Comparison of ENCODE assay signal across 7 cellular contexts in the genomic region with DNA sequence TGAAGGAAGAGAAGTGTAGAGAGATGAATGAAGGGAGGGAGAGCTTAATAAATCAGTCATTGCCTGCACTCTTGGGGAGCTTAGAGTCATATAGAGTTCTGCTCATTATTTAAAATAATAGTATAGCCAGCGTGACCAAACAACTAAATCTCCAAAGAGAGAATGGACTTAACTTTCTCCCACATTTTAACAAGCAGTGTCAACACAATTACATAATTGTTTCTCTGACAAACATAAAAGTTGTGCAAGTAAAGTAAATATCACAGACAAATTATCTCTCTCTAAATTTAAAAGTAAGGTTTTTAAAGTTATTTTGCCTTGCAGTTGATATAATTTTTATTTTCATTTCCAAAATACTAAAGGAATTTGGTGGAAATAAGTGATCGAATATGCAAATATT.
"Had no signal": no experiment of that assay in that cellular context is flagged by ENCODE, and none has a peak within 500 bp of the region (broad histone marks: within the 10 kb centered on the region; RNA-seq: fewer than 3 reads in every experiment).

No MANE protein-coding gene starts in this region.

- H3K27ac ChIP-seq: HL-60, KMS-11 had no signal

- H3K9ac ChIP-seq: KMS-11 had no signal

- FAIRE-seq: HTR-8/SVneo, K562 had no signal

- H3K4me3 ChIP-seq: K562 had no signal

- H3K4me2 ChIP-seq: KMS-11 had no signal

- DNase-seq: IMR-90, KBM-7, KG1 had no signal

- ATAC-seq: K562 had no signal
